21 cellular contexts compared by ENCODE assay signal in genomic region chr2:133871810-133872209, GRCh38.
DNase-seq lines count a peak whose midpoint lies in the region; ATAC-seq and TF ChIP-seq lines count a peak whose summit lies in the region.
"Had no signal": no experiment of that assay in that cellular context is flagged by ENCODE, and none has a peak within 500 bp of the region (broad histone marks: within the 10 kb centered on the region; RNA-seq: fewer than 3 reads in every experiment).

No MANE protein-coding gene starts in this region.

- H3K27ac ChIP-seq in breast epithelium (no peak overlapping the region), foreskin keratinocyte (no peak overlapping the region), ovary (no peak overlapping the region)
- H3K27ac ChIP-seq: BLaER1 had no signal

- no peaks in the 10 kb centered on the region for H3K4me1 Mint-ChIP-seq in MCF 10A (ENCODE audit: insufficient read depth, unreplicated experiment)
- H3K4me1 Mint-ChIP-seq: T-cell had no signal

- H3K36me3 ChIP-seq in breast epithelium (no peaks in the 10 kb centered on the region), ovary (no peaks in the 10 kb centered on the region)
- H3K36me3 ChIP-seq: BLaER1 had no signal

- H3K4me1 ChIP-seq in breast epithelium (no peaks in the 10 kb centered on the region), foreskin keratinocyte (no peaks in the 10 kb centered on the region), ovary (ENCODE audit: insufficient read depth) (no peaks in the 10 kb centered on the region)
- H3K4me1 ChIP-seq: BLaER1 had no signal

- BruUV-seq in MCF 10A (replicated peaks; lab: Mats Ljungman, UMichigan), result no TSS peak

- no peak overlapping the region for H3K4me3 Mint-ChIP-seq in MCF 10A (ENCODE audit: unreplicated experiment)
- H3K4me3 Mint-ChIP-seq: CD8-positive, alpha-beta T cell; T-cell had no signal

- no peak overlapping the region for H3K4me3 ChIP-seq in breast epithelium
- H3K4me3 ChIP-seq in ovary, result no peak overlapping the region
- H3K4me3 ChIP-seq: BLaER1 had no signal

- POLR2A ChIA-PET in MCF 10A (lab: Yijun Ruan, JAX), result no interaction called here

- peaks cover 6% of the 10 kb centered on the region for H3K36me3 Mint-ChIP-seq in MCF 10A (ENCODE audit: insufficient read depth, unreplicated experiment)
- H3K36me3 Mint-ChIP-seq: CD8-positive, alpha-beta T cell; T-cell had no signal

- H3K9me3 Mint-ChIP-seq in MCF 10A (ENCODE audit: unreplicated experiment), result no peaks in the 10 kb centered on the region
- H3K9me3 Mint-ChIP-seq: CD8-positive, alpha-beta T cell; T-cell had no signal

- H3K27me3 ChIP-seq in breast epithelium, result peaks cover 0 to under 1% of the 10 kb centered on the region in 2 donors
- peaks cover 37% of the 10 kb centered on the region for H3K27me3 ChIP-seq in foreskin keratinocyte
- H3K27me3 ChIP-seq in ovary, result no peaks in the 10 kb centered on the region
- H3K27me3 ChIP-seq: BLaER1 had no signal

- intact Hi-C loops in MCF 10A (cut with micrococcal nuclease) (no loop called here), breast epithelium (cut with DNase I; ENCODE audit: low total_unique reads) (loop anchor here (10.0 kb wide), 1 partner anchor 353 kb away; no protein-coding TSS in a partner anchor), ovary (cut with DNase I) (no loop called here)

- no peak overlapping the region for H3K27ac Mint-ChIP-seq in MCF 10A (ENCODE audit: low read depth, unreplicated experiment)
- H3K27ac Mint-ChIP-seq: CD8-positive, alpha-beta T cell; T-cell had no signal

- WGBS in ovary, 3 donors, result 69 to 83% (median 76%) methylated on average over 3 of the region's 3 CpGs

- CTCF ChIA-PET in MCF 10A (lab: Yijun Ruan, JAX), result interaction anchor here (0.6 kb wide), 2 partner anchors 15 to 280 kb away, joined by 3 to 4 read pairs; no protein-coding TSS in a partner anchor

- ATAC-seq in foreskin keratinocyte, result peak; percentile 76
- ATAC-seq: CD8-positive, alpha-beta T cell; Panc1; T-cell had no signal

- TF ChIP-seq CTCF in MCF 10A (IDR thresholded peaks at IDR 0.05; ENCODE audit: unreplicated experiment), result no peak
- TF ChIP-seq CTCF in breast epithelium (IDR thresholded peaks at IDR 0.05), result no peak
- no peak for TF ChIP-seq CTCF in foreskin keratinocyte (conservative IDR thresholded peaks at IDR 0.05)
- TF ChIP-seq CTCF in ovary (IDR thresholded peaks at IDR 0.05), result no peak

- no peak for TF ChIP-seq EP300 in ovary (IDR thresholded peaks at IDR 0.05)

- peaks cover 25% of the 10 kb centered on the region for H3K27me3 Mint-ChIP-seq in MCF 10A (ENCODE audit: insufficient read depth, unreplicated experiment)

- DNase-seq in MCF 10A (ENCODE audit: unreplicated experiment) (peak; percentile 26), breast epithelium (ENCODE audit: low spot score in 2 of 2) (no peak), RKO (ENCODE audit: low spot score) (peak; percentile 30), foreskin keratinocyte (peak in 1 of 2 donors; percentile 39), NCI-H1048 (lab: John Stamatoyannopoulos, UW) (no peak), NOMO-1 treated with DMSO at 0.1 percent for 48 hours (lab: John Stamatoyannopoulos, UW; ENCODE audit: unreplicated experiment) (no peak), ovary (no peak)
- DNase-seq in activated naive CD4-positive, alpha-beta T cell treated with anti-CD3 and anti-CD28 coated beads, Interleukin-2, amount 50 U/mL, for 16 hours, result no peak
- DNase-seq: 8988T; CD8-positive, alpha-beta T cell; DND-41; NCI-H1417 treated with DMSO at 0.1 percent for 48 hours; NCI-H2029; NCI-H2171; NCI-H510A; NCI-H774; Right ventricle myocardium superior; SK-N-SH; T-cell had no signal

- TF ChIP-seq POLR2A in breast epithelium (IDR thresholded peaks at IDR 0.05) (no peak), ovary (IDR thresholded peaks at IDR 0.05) (no peak)

- H3K9me3 ChIP-seq in breast epithelium (no peaks in the 10 kb centered on the region), ovary (no peaks in the 10 kb centered on the region)
- H3K9me3 ChIP-seq: SK-N-SH had no signal

Comparison
In these comparisons a context has a peak if more than half of its experiments do, and no peak if none do; other contexts are left out.
1. DNase-seq: peak in MCF 10A (single experiment) and RKO (single experiment); none in breast epithelium (0 of 2), activated naive CD4-positive, alpha-beta T cell treated with anti-CD3 and anti-CD28 coated beads, Interleukin-2, amount 50 U/mL, for 16 hours (single experiment), NCI-H1048 (single experiment), NOMO-1 treated with DMSO at 0.1 percent for 48 hours (single experiment) and ovary (0 of 5).